29 cellular contexts compared by ENCODE assay signal in genomic region chr16:85208643-85209520, GRCh38.
"Had no signal": no experiment of that assay in that cellular context is flagged by ENCODE, and none has a peak within 500 bp of the region (broad histone marks: within the 10 kb centered on the region; RNA-seq: fewer than 3 reads in every experiment).

No MANE protein-coding gene starts in this region.

- H3K4me2 ChIP-seq: hepatocyte had no signal

- H3K27ac Mint-ChIP-seq: activated CD4-positive, alpha-beta memory T cell treated with anti-CD3 and anti-CD28 coated beads for 36 hours; activated CD4-positive, alpha-beta T cell treated with anti-CD3 and anti-CD28 coated beads, Interleukin-2, amount 10 ng/mL, durations not matched to agents 24 days and 14 days; activated naive CD4-positive, alpha-beta T cell treated with anti-CD3 and anti-CD28 coated beads, Interleukin-2, amount 50 U/mL, for 24 hours; activated naive CD8-positive, alpha-beta T cell treated with anti-CD3 and anti-CD28 coated beads, Interleukin-2, amount 50 U/mL, for 24 hours; activated T-cell treated with anti-CD3 and anti-CD28 coated beads, Interleukin-2, amount 50 U/mL, for 24 hours; naive thymus-derived CD4-positive, alpha-beta T cell; stimulated activated memory B cell treated with anti-CD40 and anti-IgM and Interleukin-4, amounts not matched to agents 10 μg/mL and 1 μg/mL and 100 μg/mL, for 72 hours; stimulated activated naive CD8-positive, alpha-beta T cell treated with anti-CD3 and anti-CD28 coated beads, Interleukin-15, amount 100 ng/mL, for 72 hours; T-helper 17 cell; type B pancreatic cell had no signal

- H3K36me3 ChIP-seq: colonic mucosa, vagina had no signal

- H3K4me1 Mint-ChIP-seq: activated CD4-positive, alpha-beta T cell treated with anti-CD3 and anti-CD28 coated beads, Interleukin-2, amount 10 ng/mL, durations not matched to agents 24 days and 14 days; activated naive CD4-positive, alpha-beta T cell treated with anti-CD3 and anti-CD28 coated beads, Interleukin-2, amount 50 U/mL, for 24 hours; activated naive CD8-positive, alpha-beta T cell treated with anti-CD3 and anti-CD28 coated beads, Interleukin-2, amount 50 U/mL, for 24 hours; naive thymus-derived CD4-positive, alpha-beta T cell; stimulated activated memory B cell treated with anti-CD40 and anti-IgM and Interleukin-4, amounts not matched to agents 10 μg/mL and 1 μg/mL and 100 μg/mL, for 72 hours; stimulated activated naive CD8-positive, alpha-beta T cell treated with anti-CD3 and anti-CD28 coated beads, Interleukin-15, amount 100 ng/mL, for 72 hours; T-helper 17 cell had no signal

- H3K36me3 Mint-ChIP-seq: activated CD4-positive, alpha-beta memory T cell treated with anti-CD3 and anti-CD28 coated beads for 36 hours; activated naive CD4-positive, alpha-beta T cell treated with anti-CD3 and anti-CD28 coated beads, Interleukin-2, amount 50 U/mL, for 24 hours; naive thymus-derived CD4-positive, alpha-beta T cell; stimulated activated memory B cell treated with anti-CD40 and anti-IgM and Interleukin-4, amounts not matched to agents 10 μg/mL and 1 μg/mL and 100 μg/mL, for 72 hours had no signal

- ATAC-seq: activated naive CD8-positive, alpha-beta T cell treated with anti-CD3 and anti-CD28 coated beads, Interleukin-2, amount 50 U/mL, for 24 hours; naive thymus-derived CD4-positive, alpha-beta T cell; stimulated activated memory B cell treated with anti-CD40 and anti-IgM and Interleukin-4, amounts not matched to agents 10 μg/mL and 1 μg/mL and 100 μg/mL, for 72 hours; stimulated activated naive CD8-positive, alpha-beta T cell treated with anti-CD3 and anti-CD28 coated beads, Interleukin-15, amount 100 ng/mL, for 72 hours; T-helper 17 cell had no signal

- H3K4me3 ChIP-seq: colonic mucosa, dorsolateral prefrontal cortex, hepatocyte, smooth muscle cell, vagina had no signal

- H3K27me3 Mint-ChIP-seq: activated CD4-positive, alpha-beta T cell treated with anti-CD3 and anti-CD28 coated beads, Interleukin-2, amount 10 ng/mL, durations not matched to agents 24 days and 14 days; activated naive CD4-positive, alpha-beta T cell treated with anti-CD3 and anti-CD28 coated beads, Interleukin-2, amount 50 U/mL, for 24 hours had no signal

- H2AFZ ChIP-seq: hepatocyte had no signal

- H3K9me3 ChIP-seq: colonic mucosa, vagina had no signal

- H3K4me1 ChIP-seq: colonic mucosa had no signal

- FAIRE-seq: bronchial epithelial cell, frontal cortex had no signal

- H3K9me3 Mint-ChIP-seq: activated naive CD4-positive, alpha-beta T cell treated with anti-CD3 and anti-CD28 coated beads, Interleukin-2, amount 50 U/mL, for 24 hours; activated naive CD8-positive, alpha-beta T cell treated with anti-CD3 and anti-CD28 coated beads, Interleukin-2, amount 50 U/mL, for 24 hours; activated T-cell treated with anti-CD3 and anti-CD28 coated beads, Interleukin-2, amount 50 U/mL, for 24 hours; neural crest cell; stimulated activated memory B cell treated with anti-CD40 and anti-IgM and Interleukin-4, amounts not matched to agents 10 μg/mL and 1 μg/mL and 100 μg/mL, for 72 hours; type B pancreatic cell had no signal

- H3K27me3 ChIP-seq: colonic mucosa, hepatocyte, vagina had no signal

- H3K4me3 Mint-ChIP-seq: activated CD4-positive, alpha-beta memory T cell treated with anti-CD3 and anti-CD28 coated beads for 36 hours; activated CD4-positive, alpha-beta T cell treated with anti-CD3 and anti-CD28 coated beads, Interleukin-2, amount 10 ng/mL, durations not matched to agents 24 days and 14 days; activated naive CD4-positive, alpha-beta T cell treated with anti-CD3 and anti-CD28 coated beads, Interleukin-2, amount 50 U/mL, for 24 hours; activated naive CD8-positive, alpha-beta T cell treated with anti-CD3 and anti-CD28 coated beads, Interleukin-2, amount 50 U/mL, for 24 hours; activated T-cell treated with anti-CD3 and anti-CD28 coated beads, Interleukin-2, amount 50 U/mL, for 24 hours; naive thymus-derived CD4-positive, alpha-beta T cell; neural crest cell; stimulated activated memory B cell treated with anti-CD40 and anti-IgM and Interleukin-4, amounts not matched to agents 10 μg/mL and 1 μg/mL and 100 μg/mL, for 72 hours; stimulated activated naive CD8-positive, alpha-beta T cell treated with anti-CD3 and anti-CD28 coated beads, Interleukin-15, amount 100 ng/mL, for 72 hours; T-helper 17 cell; type B pancreatic cell had no signal

- DNase-seq: activated CD4-positive, alpha-beta memory T cell treated with anti-CD3 and anti-CD28 coated beads for 36 hours; activated CD4-positive, alpha-beta T cell treated with anti-CD3 and anti-CD28 coated beads, Interleukin-2, amount 10 ng/mL, durations not matched to agents 24 days and 14 days; activated CD4-positive, CD25-positive, alpha-beta regulatory T cell treated with anti-CD3 and anti-CD28 coated beads, Interleukin-2, amount 50 U/mL, for 72 hours; activated CD8-positive, alpha-beta memory T cell treated with anti-CD3 and anti-CD28 coated beads, Interleukin-2, amount 50 U/mL, for 48 hours; activated gamma-delta T cell treated with Interleukin-2 at 50 U/mL for 16 hours; activated naive CD8-positive, alpha-beta T cell treated with anti-CD3 and anti-CD28 coated beads, Interleukin-2, amount 50 U/mL, for 24 hours; activated T-cell treated with anti-CD3 and anti-CD28 coated beads, Interleukin-2, amount 50 U/mL, for 24 hours; cerebellar nuclear complex; colonic mucosa; dorsolateral prefrontal cortex; effector memory CD4-positive, alpha-beta T cell; islet precursor cell; midbrain; naive thymus-derived CD4-positive, alpha-beta T cell; stimulated activated CD4-positive, alpha-beta T cell treated with anti-CD3 and anti-CD28 coated beads, Interleukin-1b, Interleukin-23, amount 100 ng/mL, for 48 hours; stimulated activated CD4-positive, alpha-beta T cell treated with anti-CD3 and anti-CD28 coated beads, Interleukin-4, amount 100 ng/mL, for 4 hours; stimulated activated CD8-positive, alpha-beta memory T cell treated with anti-CD3 and anti-CD28 coated beads, Interleukin-4, amount 100 ng/mL, for 48 hours; stimulated activated naive CD8-positive, alpha-beta T cell treated with anti-CD3 and anti-CD28 coated beads, Interleukin-15, amount 100 ng/mL, for 72 hours; T-helper 17 cell; T1000 had no signal

- H3K27ac ChIP-seq: colonic mucosa, dorsolateral prefrontal cortex, hepatocyte, vagina had no signal
